ENCODE assay signal across 11 cellular contexts in the genomic region with DNA sequence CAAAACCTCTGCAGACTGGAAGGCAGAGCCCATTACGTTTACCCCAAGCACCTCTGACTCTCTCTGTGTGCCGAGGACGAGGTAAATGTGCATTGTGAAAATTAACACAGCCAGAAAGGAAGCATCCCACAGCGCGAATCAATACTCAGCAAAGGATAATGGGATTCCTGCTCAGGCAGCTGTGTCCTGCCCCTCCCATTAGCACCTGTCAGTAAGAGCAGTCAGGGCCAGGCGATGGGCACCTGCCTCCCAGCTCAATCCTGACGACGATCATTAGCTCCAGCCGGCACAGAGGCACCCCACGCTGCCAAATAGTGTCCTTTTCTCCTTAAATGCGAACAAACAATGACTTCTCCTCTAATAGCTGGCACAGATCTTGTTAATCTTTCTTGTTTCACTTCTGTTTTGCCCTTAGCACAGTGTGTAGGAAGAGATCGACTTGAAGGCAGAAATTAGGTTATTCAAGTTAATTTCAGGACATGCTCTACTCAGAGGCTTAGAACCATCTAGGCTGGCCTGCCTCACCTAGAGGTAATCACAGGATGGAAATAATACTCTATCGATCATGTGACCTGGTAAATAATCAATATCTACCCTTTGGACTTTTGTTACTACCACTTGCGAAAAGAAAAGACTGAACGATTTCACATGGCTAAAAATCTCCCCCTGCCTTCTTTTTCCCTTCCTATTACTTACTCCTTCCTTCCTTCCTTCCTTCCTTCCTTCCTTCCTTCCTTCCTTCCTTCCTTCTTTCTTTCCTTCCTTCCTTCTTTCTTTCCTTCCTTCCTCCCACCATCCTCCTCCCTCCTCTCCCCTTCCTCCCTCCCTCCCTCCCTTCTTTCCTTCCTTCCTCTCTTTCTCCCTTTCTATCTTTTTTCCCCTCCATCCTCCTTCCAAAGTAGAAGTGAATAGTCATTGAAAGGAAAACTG.
DNase-seq lines count a peak whose midpoint lies in the region; ATAC-seq and TF ChIP-seq lines count a peak whose summit lies in the region.
"Had no signal": no experiment of that assay in that cellular context is flagged by ENCODE, and none has a peak within 500 bp of the region (broad histone marks: within the 10 kb centered on the region; RNA-seq: fewer than 3 reads in every experiment).

No MANE protein-coding gene starts in this region.

- H3K4me3 Mint-ChIP-seq in activated T-cell treated with anti-CD3 and anti-CD28 coated beads, Interleukin-2, amount 50 U/mL, for 72 hours: no peak overlapping the region
- H3K4me3 Mint-ChIP-seq: stimulated activated effector memory CD8-positive, alpha-beta T cell treated with anti-CD3 and anti-CD28 coated beads, Interleukin-12 subunit alpha, Interleukin-12 subunit beta, amount 100 ng/mL, for 72 hours had no signal

- H3K36me3 ChIP-seq in hepatocyte (replicated peaks; ENCODE audit: insufficient read depth, low read depth) (no peaks in the 10 kb centered on the region), suprapubic skin (no peaks in the 10 kb centered on the region)

- H4K20me1 ChIP-seq in hepatocyte (ENCODE audit: insufficient read depth, poor library complexity, severe bottlenecking): no peaks in the 10 kb centered on the region

- TF ChIP-seq POLR2A in suprapubic skin (IDR thresholded peaks at IDR 0.05): no peak

- no peak for TF ChIP-seq EP300 in suprapubic skin (IDR thresholded peaks at IDR 0.05)

- H3K9me2 ChIP-seq in hepatocyte (replicated peaks; ENCODE audit: insufficient read depth): no peaks in the 10 kb centered on the region

- H3K27ac Mint-ChIP-seq in activated T-cell treated with anti-CD3 and anti-CD28 coated beads, Interleukin-2, amount 50 U/mL, for 72 hours: no peak overlapping the region
- H3K27ac Mint-ChIP-seq: stimulated activated effector memory CD8-positive, alpha-beta T cell treated with anti-CD3 and anti-CD28 coated beads, Interleukin-12 subunit alpha, Interleukin-12 subunit beta, amount 100 ng/mL, for 72 hours had no signal

- H3K27ac ChIP-seq in hepatocyte (no peak overlapping the region), suprapubic skin (no peak overlapping the region)

- H3K4me3 ChIP-seq in hepatocyte (no peak overlapping the region), suprapubic skin (peak overlapping the region; percentile 2)
- H3K4me3 ChIP-seq: skin epidermis had no signal

- H3K4me1 ChIP-seq in hepatocyte (ENCODE audit: insufficient read depth) (peaks cover 17% of the 10 kb centered on the region), suprapubic skin (no peaks in the 10 kb centered on the region)

- H3K36me3 Mint-ChIP-seq in activated T-cell treated with anti-CD3 and anti-CD28 coated beads, Interleukin-2, amount 50 U/mL, for 72 hours (ENCODE audit: insufficient read depth in 2 of 2): no peaks in the 10 kb centered on the region

- DNase-seq in NCI-H82 (lab: John Stamatoyannopoulos, UW): peak; percentile 74
- DNase-seq in NCI-H82 treated with DMSO at 0.1 percent for 48 hours (lab: John Stamatoyannopoulos, UW; ENCODE audit: unreplicated experiment): no peak
- peak; percentile 58 to 76 for DNase-seq in NCI-H526 (lab: John Stamatoyannopoulos, UW)
- DNase-seq in hepatocyte (ENCODE audit: low spot score): no peak
- DNase-seq in suprapubic skin (ENCODE audit: low spot score in 2 of 2): no peak
- no peak for DNase-seq in SW 1271 (lab: John Stamatoyannopoulos, UW)
- no peak for DNase-seq in activated T-cell treated with anti-CD3 and anti-CD28 coated beads, Interleukin-2, amount 50 U/mL, for 72 hours
- DNase-seq in activated gamma-delta T cell (lab: John Stamatoyannopoulos, UW): no peak
- DNase-seq: activated CD4-positive, alpha-beta T cell treated with anti-CD3 and anti-CD28 coated beads, Interleukin-2, amount 50 U/mL, for 1 hour had no signal

- no peaks in the 10 kb centered on the region for H3K9me3 Mint-ChIP-seq in activated T-cell treated with anti-CD3 and anti-CD28 coated beads, Interleukin-2, amount 50 U/mL, for 72 hours
- H3K9me3 Mint-ChIP-seq: stimulated activated effector memory CD8-positive, alpha-beta T cell treated with anti-CD3 and anti-CD28 coated beads, Interleukin-12 subunit alpha, Interleukin-12 subunit beta, amount 100 ng/mL, for 72 hours had no signal

- H3K79me2 ChIP-seq in hepatocyte: no peaks in the 10 kb centered on the region

- TF ChIP-seq CTCF in hepatocyte (IDR thresholded peaks at IDR 0.05; ENCODE audit: poor library complexity) (no peak), suprapubic skin (IDR thresholded peaks at IDR 0.05) (no peak)

- H3K27me3 ChIP-seq in hepatocyte (no peaks in the 10 kb centered on the region), suprapubic skin (no peaks in the 10 kb centered on the region)

- peaks cover 25% of the 10 kb centered on the region for H3K27me3 Mint-ChIP-seq in activated T-cell treated with anti-CD3 and anti-CD28 coated beads, Interleukin-2, amount 50 U/mL, for 72 hours (ENCODE audit: low read depth)

- H2AFZ ChIP-seq in hepatocyte: no peak overlapping the region

- WGBS in hepatocyte (ENCODE audit: low lambda C conversion rate, missing lambda C conversion rate): 42% methylated on average over 15 of the region's 15 CpGs
- 57% methylated on average over 15 of the region's 15 CpGs for WGBS in suprapubic skin

- ATAC-seq in activated T-cell treated with anti-CD3 and anti-CD28 coated beads, Interleukin-2, amount 50 U/mL, for 72 hours (replicated peaks in 1 of 2): no peak
- ATAC-seq: stimulated activated effector memory CD8-positive, alpha-beta T cell treated with anti-CD3 and anti-CD28 coated beads, Interleukin-12 subunit alpha, Interleukin-12 subunit beta, amount 100 ng/mL, for 72 hours had no signal

- H3K9me3 ChIP-seq in hepatocyte (ENCODE audit: low read depth): no peaks in the 10 kb centered on the region
- no peaks in the 10 kb centered on the region for H3K9me3 ChIP-seq in suprapubic skin

- no peaks in the 10 kb centered on the region for H3K4me1 Mint-ChIP-seq in activated T-cell treated with anti-CD3 and anti-CD28 coated beads, Interleukin-2, amount 50 U/mL, for 72 hours (ENCODE audit: low read depth)

- H3K4me2 ChIP-seq in hepatocyte: peak overlapping the region; percentile 40

Comparison
In these comparisons a context has a peak if more than half of its experiments do, and no peak if none do; other contexts are left out.
1. DNase-seq: peak in NCI-H82 (single experiment) and NCI-H526 (2 of 2); none in NCI-H82 treated with DMSO at 0.1 percent for 48 hours (single experiment), hepatocyte (single experiment), suprapubic skin (0 of 2), SW 1271 (0 of 2), activated T-cell treated with anti-CD3 and anti-CD28 coated beads, Interleukin-2, amount 50 U/mL, for 72 hours (0 of 2) and activated gamma-delta T cell (single experiment).